16 cellular contexts compared by ENCODE assay signal in genomic region chr3:24410861-24411260, GRCh38.
"Had no signal": no experiment of that assay in that cellular context is flagged by ENCODE, and none has a peak within 500 bp of the region (broad histone marks: within the 10 kb centered on the region; RNA-seq: fewer than 3 reads in every experiment).

No MANE protein-coding gene starts in this region.

- H3K4me3 ChIP-seq: dorsolateral prefrontal cortex, left ventricle myocardium inferior, skin epidermis, tibial artery had no signal

- H3K4me1 ChIP-seq: foreskin keratinocyte had no signal

- H3K9me3 ChIP-seq: left ventricle myocardium inferior, tibial artery had no signal

- ATAC-seq: activated CD8-positive, alpha-beta memory T cell treated with anti-CD3 and anti-CD28 coated beads, Interleukin-2, amount 10 ng/mL, durations not matched to agents 7 days and 5 days; foreskin keratinocyte; right cardiac atrium; stimulated activated naive CD8-positive, alpha-beta T cell treated with anti-CD3 and anti-CD28 coated beads, Interleukin-15, Interleukin-2, amounts not matched to agents 100 U/mL and 50 U/mL, for 24 hours had no signal

- H3K27ac ChIP-seq: foreskin keratinocyte, left ventricle myocardium inferior, skin epidermis, tibial artery had no signal

- DNase-seq: activated B cell treated with CpG ODN at 0.5 μM for 24 hours; activated CD4-positive, alpha-beta memory T cell treated with anti-CD3 and anti-CD28 coated beads, Interleukin-2, amount 10 ng/mL, durations not matched to agents 7 days and 5 days; activated CD4-positive, alpha-beta T cell treated with anti-CD3 and anti-CD28 coated beads for 48 hours; activated CD8-positive, alpha-beta memory T cell treated with anti-CD3 and anti-CD28 coated beads, Interleukin-2, amount 10 ng/mL, durations not matched to agents 7 days and 5 days; activated naive CD4-positive, alpha-beta T cell treated with anti-CD3 and anti-CD28 coated beads for 36 hours; anterior cingulate cortex; caudate nucleus; dorsolateral prefrontal cortex; foreskin keratinocyte; hypothalamus; left ventricle myocardium inferior; mammary epithelial cell; right cardiac atrium; stimulated activated naive CD8-positive, alpha-beta T cell treated with anti-CD3 and anti-CD28 coated beads, Interleukin-15, Interleukin-2, amounts not matched to agents 100 U/mL and 50 U/mL, for 24 hours; tibial artery had no signal

- H3K27me3 ChIP-seq: dorsolateral prefrontal cortex, foreskin keratinocyte, tibial artery had no signal

- H3K36me3 ChIP-seq: left ventricle myocardium inferior, tibial artery had no signal
